Comparison of ENCODE assay signal across 8 cellular contexts in genomic region chr16:85369741-85370528, GRCh38.
A peak's percentile ranks its signal among the peaks of the same experiment; 100 is the strongest.
DNase-seq lines count a peak whose midpoint lies in the region; ATAC-seq and TF ChIP-seq lines count a peak whose summit lies in the region.

No MANE protein-coding gene starts in this region.

- no peaks in the 10 kb centered on the region for H3K27me3 ChIP-seq in BJ (ENCODE audit: control insufficient read depth, insufficient read depth, low read length)
- no peaks in the 10 kb centered on the region; the same call in 1 of the 2 replicates for H3K27me3 ChIP-seq in H9 (ENCODE audit: insufficient read depth, low read length)
- no peaks in the 10 kb centered on the region for H3K27me3 ChIP-seq in mammary epithelial cell (ENCODE audit: insufficient read depth, low read length)
- no peaks in the 10 kb centered on the region for H3K27me3 ChIP-seq in right lobe of liver

- H3K9me3 ChIP-seq in H9 (ENCODE audit: control insufficient read depth, low read depth, low read length) (no peaks in the 10 kb centered on the region), mammary epithelial cell (replicated peaks; ENCODE audit: insufficient read depth, low read length) (no peaks in the 10 kb centered on the region), right lobe of liver (no peaks in the 10 kb centered on the region)

- H2BK120ac ChIP-seq in H9 (ENCODE audit: low read depth, low read length, poor library complexity, severe bottlenecking) = no peak overlapping the region

- no peak overlapping the region for H3K23ac ChIP-seq in H9 (ENCODE audit: insufficient read length, low read depth, low read length)

- no peak overlapping the region for H3T11ph ChIP-seq in H9 (ENCODE audit: low read length)

- intact Hi-C loops in mammary epithelial cell (cut with micrococcal nuclease) = loop anchor here (1.0 to 5.0 kb wide), 5 partner anchors 14 to 240 kb away; no protein-coding TSS in a partner anchor
- intact Hi-C loops in right lobe of liver (cut with DNase I) = no loop called here

- H2BK5ac ChIP-seq in H9 (ENCODE audit: insufficient read length, low read length) = no peak overlapping the region

- in situ Hi-C loops in mammary epithelial cell (cut with MboI; ENCODE audit: low sequenced_read_pairs in 2 of 2) = no loop called here

- peaks cover 21 to 23% of the 10 kb centered on the region in 2 experiments for H3K4me1 Mint-ChIP-seq in H9

- H3K79me1 ChIP-seq in H9 (ENCODE audit: insufficient read depth, low read depth, low read length, poor library complexity, severe bottlenecking) = no peaks in the 10 kb centered on the region

- DNase-seq in BJ (ENCODE audit: low read depth) = no peak
- peak; percentile 74 for DNase-seq in H9
- no peak for DNase-seq in mammary epithelial cell
- peak in 1 of 3 donors; percentile 19 for DNase-seq in right lobe of liver
- DNase-seq in stimulated activated CD8-positive, alpha-beta memory T cell treated with anti-CD3 and anti-CD28 coated beads, Interleukin-2, amount 100 ng/mL, for 48 hours (ENCODE audit: low read depth in 2 of 2) = peak; percentile 27 to 57

- no TSS peak for BruUV-seq in mammary epithelial cell (replicated peaks; lab: Mats Ljungman, UMichigan)

- no peaks in the 10 kb centered on the region; the same call in 1 of the 2 replicates for H3K79me2 ChIP-seq in H9 (ENCODE audit: insufficient read depth, low read length)
- no peaks in the 10 kb centered on the region for H3K79me2 ChIP-seq in mammary epithelial cell (ENCODE audit: insufficient read depth, low read length)

- no peak overlapping the region for H2BK15ac ChIP-seq in H9 (ENCODE audit: low read depth, low read length)

- H3K4me1 ChIP-seq in H9 (ENCODE audit: insufficient read depth, low read length) (0 out of 2 replicates have a peak, but pooled peaks cover 4% of the 10 kb centered on the region), mammary epithelial cell (ENCODE audit: insufficient read depth, low read length) (peaks cover 47% of the 10 kb centered on the region), right lobe of liver (peaks cover 0 to 19% (median 3%) of the 10 kb centered on the region in 4 donors)

- no peak overlapping the region for H2BK12ac ChIP-seq in H9 (ENCODE audit: insufficient read length, low read depth, low read length)

- H3K18ac ChIP-seq in H9 (ENCODE audit: insufficient read length, low read depth, low read length) = no peak overlapping the region

- H3K9me3 Mint-ChIP-seq in H9 = peaks cover 0 to 1% of the 10 kb centered on the region in 2 experiments; a peak in 1 of 5 replicates

- H3K4ac ChIP-seq in H9 (ENCODE audit: low read depth, low read length) = no peak overlapping the region

- dilution Hi-C loops in mammary epithelial cell (cut with HindIII; ENCODE audit: low sequenced_read_pairs) = loop anchor here (5.0 kb wide), 2 partner anchors 53 to 87 kb away; no protein-coding TSS in a partner anchor

- CTCF ChIA-PET in BJ (lab: Yijun Ruan, JAX) (interaction anchor here (0.7 to 4.2 kb wide), 17 partner anchors 8 to 255 kb away, joined by 3 to 24 read pairs (median 3); no protein-coding TSS in a partner anchor), mammary epithelial cell (lab: Charles Lee; ENCODE audit: low non-redundant PET) (no interaction called here)

- H3K23me2 ChIP-seq in H9 (ENCODE audit: insufficient read length, low read depth, low read length, poor library complexity, severe bottlenecking) = no peaks in the 10 kb centered on the region

- no peak overlapping the region for H2BK20ac ChIP-seq in H9 (ENCODE audit: low read depth, low read length, poor library complexity, severe bottlenecking)

- H3K36me3 ChIP-seq in BJ (ENCODE audit: control insufficient read depth, insufficient read depth, low read length) (no peaks in the 10 kb centered on the region), mammary epithelial cell (ENCODE audit: insufficient read depth, low read length) (no peaks in the 10 kb centered on the region), right lobe of liver (no peaks in the 10 kb centered on the region)

- no peak overlapping the region for H4K5ac ChIP-seq in H9 (ENCODE audit: insufficient read length, low read depth, low read length)

- H3K14ac ChIP-seq in H9 (ENCODE audit: insufficient read depth, low read length) = no peak overlapping the region; the same call in 1 of the 2 replicates

- H3K27ac ChIP-seq in H9 (ENCODE audit: insufficient read length, low read depth, low read length) (no peak overlapping the region), VCaP (no peak overlapping the region), mammary epithelial cell (ENCODE audit: insufficient read depth, low read depth, low read length) (no peak overlapping the region), right lobe of liver (no peak overlapping the region)

- POLR2A ChIA-PET in BJ (lab: Charles Lee) = interaction anchor here (0.5 kb wide), 2 partner anchors 179 to 283 kb away, joined by 4 to 5 read pairs; no protein-coding TSS in a partner anchor

- H4K8ac ChIP-seq in H9 (replicated peaks; ENCODE audit: insufficient read length, low read depth, low read length) = no peak overlapping the region

- H2AFZ ChIP-seq in H9 (ENCODE audit: low read length) (no peak overlapping the region), mammary epithelial cell (ENCODE audit: low read depth, low read length) (no peak overlapping the region)

- WGBS in H9 (ENCODE audit: extremely low coverage, insufficient read length, low lambda C conversion rate) = no CpG with 5 or more reads among the region's 20 CpGs
- 60% methylated on average over 15 of the region's 20 CpGs for WGBS in mammary epithelial cell (ENCODE audit: low coverage, missing lambda C conversion rate)
- 76% methylated on average over 5 of the region's 20 CpGs for WGBS in right lobe of liver (ENCODE audit: insufficient coverage, low coverage, low lambda C conversion rate, missing lambda C conversion rate)

- H3K27ac Mint-ChIP-seq in H9 = no peak overlapping the region

- H3K4me3 Mint-ChIP-seq in H9 = no peak overlapping the region

- H3K36me3 Mint-ChIP-seq in H9 (ENCODE audit: insufficient read depth in 1 of 3, low read depth in 3 of 3) = peaks cover 0 to 2% (median 0%) of the 10 kb centered on the region in 3 experiments; a peak in 1 of 7 replicates

- H3K56ac ChIP-seq in H9 (ENCODE audit: insufficient read length, low read depth, low read length) = no peak overlapping the region

- H4K20me1 ChIP-seq in H9 (ENCODE audit: control insufficient read depth, insufficient read depth, insufficient read length) = no peaks in the 10 kb centered on the region
- no peaks in the 10 kb centered on the region for H4K20me1 ChIP-seq in mammary epithelial cell (ENCODE audit: insufficient read depth, low read length)

- no peak overlapping the region for H3K9ac ChIP-seq in H9 (ENCODE audit: extremely low read depth, insufficient read length, low read length)
- H3K9ac ChIP-seq in mammary epithelial cell (ENCODE audit: insufficient read depth, low read length) = no peak overlapping the region

- TF ChIP-seq POLR2A in right lobe of liver (IDR thresholded peaks at IDR 0.05) = no peak

- H3K4me2 ChIP-seq in H9 (ENCODE audit: insufficient read depth, insufficient read length, low read length) (no peak overlapping the region), mammary epithelial cell (ENCODE audit: insufficient read depth, low read depth, low read length) (peak overlapping the region; percentile 66)

- peak; percentile 83 for TF ChIP-seq CTCF in BJ (IDR thresholded peaks at IDR 0.05; ENCODE audit: insufficient read depth, low read depth, low read length)
- TF ChIP-seq CTCF in H9 (conservative IDR thresholded peaks at IDR 0.05) = peak; percentile 86
- TF ChIP-seq CTCF in VCaP (conservative IDR thresholded peaks at IDR 0.05) = peak; percentile 68
- peak; percentile 68 to 83 for TF ChIP-seq CTCF in mammary epithelial cell (conservative IDR thresholded peaks at IDR 0.05 in 1 of 2, IDR thresholded peaks at IDR 0.05 in 1 of 2; ENCODE audit: extremely low read depth in 1 of 2, insufficient read depth in 1 of 2, low read depth in 1 of 2, low read length in 2 of 2)
- TF ChIP-seq CTCF in right lobe of liver (IDR thresholded peaks at IDR 0.05) = peak; percentile 58 to 75 (median 68)

- ATAC-seq in right lobe of liver (peak; percentile 49 to 65 (median 57)), HG02588 (IDR thresholded peaks at IDR 0.05; ENCODE audit: unreplicated experiment) (no peak), GM21526 (IDR thresholded peaks at IDR 0.05; ENCODE audit: low FRiP score, unreplicated experiment) (no peak)

- H3K27me3 Mint-ChIP-seq in H9 (ENCODE audit: low read depth) = peaks cover 52% of the 10 kb centered on the region

- H2AK5ac ChIP-seq in H9 (ENCODE audit: insufficient read length, low read length) = no peak overlapping the region

- H4K91ac ChIP-seq in H9 (ENCODE audit: insufficient read length, low read depth, low read length) = no peak overlapping the region

- H3K4me3 ChIP-seq in BJ (ENCODE audit: low read depth, low read length) (no peak overlapping the region), mammary epithelial cell (replicated peaks in 1 of 3; ENCODE audit: insufficient read depth in 1 of 3, low read depth in 2 of 3, low read length in 3 of 3) (no peak overlapping the region), right lobe of liver (no peak overlapping the region)

Comparison
In these comparisons a context has a peak if more than half of its experiments do, and no peak if none do; other contexts are left out.
1. DNase-seq: peak in H9 (single experiment) and stimulated activated CD8-positive, alpha-beta memory T cell treated with anti-CD3 and anti-CD28 coated beads, Interleukin-2, amount 100 ng/mL, for 48 hours (2 of 2); none in BJ (single experiment) and mammary epithelial cell (single experiment).
2. ATAC-seq: peak in right lobe of liver (4 of 4); none in HG02588 (single experiment) and GM21526 (single experiment).
3. Peak in every context shown above with its lines, with median percentiles within 50 percentile points of each other: CTCF ChIP-seq.